1 cellular context compared by ENCODE assay signal in the genomic region with DNA sequence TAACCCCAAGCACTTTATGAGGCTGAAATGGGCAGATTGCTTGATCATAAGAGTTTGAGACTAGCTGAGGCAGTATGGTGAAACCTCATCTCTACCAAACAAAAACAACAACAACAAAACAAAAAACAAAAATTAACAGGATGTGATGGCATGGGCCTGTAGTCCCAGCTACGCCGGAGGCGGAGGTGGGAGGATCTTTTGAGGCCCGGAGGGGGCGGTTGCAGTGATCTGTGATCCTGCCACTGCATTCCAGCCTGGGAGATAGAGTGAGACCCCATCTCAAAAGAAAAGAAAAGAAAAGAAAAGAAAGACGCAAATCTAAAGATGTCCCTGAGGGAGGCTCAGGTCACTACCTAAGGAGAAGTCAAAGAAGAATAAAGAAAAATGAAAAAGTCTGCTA.
TF ChIP-seq lines count a peak whose summit lies in the region.

No MANE protein-coding gene starts in this region.

TF ChIP-seq in SK-N-SH treated with all-trans-retinoic acid at 6 μM for 48 hours, 23 proteins besides CTCF, POLR2A, EP300 and RAD21 (continued from another document):
- TF ChIP-seq, protein P1, sequence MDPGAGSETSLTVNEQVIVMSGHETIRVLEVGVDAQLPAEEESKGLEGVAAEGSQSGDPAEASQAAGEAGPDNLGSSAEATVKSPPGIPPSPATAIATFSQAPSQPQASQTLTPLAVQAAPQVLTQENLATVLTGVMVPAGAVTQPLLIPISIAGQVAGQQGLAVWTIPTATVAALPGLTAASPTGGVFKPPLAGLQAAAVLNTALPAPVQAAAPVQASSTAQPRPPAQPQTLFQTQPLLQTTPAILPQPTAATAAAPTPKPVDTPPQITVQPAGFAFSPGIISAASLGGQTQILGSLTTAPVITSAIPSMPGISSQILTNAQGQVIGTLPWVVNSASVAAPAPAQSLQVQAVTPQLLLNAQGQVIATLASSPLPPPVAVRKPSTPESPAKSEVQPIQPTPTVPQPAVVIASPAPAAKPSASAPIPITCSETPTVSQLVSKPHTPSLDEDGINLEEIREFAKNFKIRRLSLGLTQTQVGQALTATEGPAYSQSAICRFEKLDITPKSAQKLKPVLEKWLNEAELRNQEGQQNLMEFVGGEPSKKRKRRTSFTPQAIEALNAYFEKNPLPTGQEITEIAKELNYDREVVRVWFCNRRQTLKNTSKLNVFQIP (CRISPR knock-in tag; IDR thresholded peaks at IDR 0.05; ENCODE audit: borderline replicate concordance, low read depth), result no peak
- TF ChIP-seq PPARA (CRISPR knock-in tag; IDR thresholded peaks at IDR 0.05; ENCODE audit: borderline replicate concordance), result no peak
- TF ChIP-seq SNAI2 (CRISPR knock-in tag; IDR thresholded peaks at IDR 0.05), result no peak
- TF ChIP-seq TCF4 (CRISPR knock-in tag; IDR thresholded peaks at IDR 0.05; ENCODE audit: borderline replicate concordance), result no peak
- TF ChIP-seq, protein P2, sequence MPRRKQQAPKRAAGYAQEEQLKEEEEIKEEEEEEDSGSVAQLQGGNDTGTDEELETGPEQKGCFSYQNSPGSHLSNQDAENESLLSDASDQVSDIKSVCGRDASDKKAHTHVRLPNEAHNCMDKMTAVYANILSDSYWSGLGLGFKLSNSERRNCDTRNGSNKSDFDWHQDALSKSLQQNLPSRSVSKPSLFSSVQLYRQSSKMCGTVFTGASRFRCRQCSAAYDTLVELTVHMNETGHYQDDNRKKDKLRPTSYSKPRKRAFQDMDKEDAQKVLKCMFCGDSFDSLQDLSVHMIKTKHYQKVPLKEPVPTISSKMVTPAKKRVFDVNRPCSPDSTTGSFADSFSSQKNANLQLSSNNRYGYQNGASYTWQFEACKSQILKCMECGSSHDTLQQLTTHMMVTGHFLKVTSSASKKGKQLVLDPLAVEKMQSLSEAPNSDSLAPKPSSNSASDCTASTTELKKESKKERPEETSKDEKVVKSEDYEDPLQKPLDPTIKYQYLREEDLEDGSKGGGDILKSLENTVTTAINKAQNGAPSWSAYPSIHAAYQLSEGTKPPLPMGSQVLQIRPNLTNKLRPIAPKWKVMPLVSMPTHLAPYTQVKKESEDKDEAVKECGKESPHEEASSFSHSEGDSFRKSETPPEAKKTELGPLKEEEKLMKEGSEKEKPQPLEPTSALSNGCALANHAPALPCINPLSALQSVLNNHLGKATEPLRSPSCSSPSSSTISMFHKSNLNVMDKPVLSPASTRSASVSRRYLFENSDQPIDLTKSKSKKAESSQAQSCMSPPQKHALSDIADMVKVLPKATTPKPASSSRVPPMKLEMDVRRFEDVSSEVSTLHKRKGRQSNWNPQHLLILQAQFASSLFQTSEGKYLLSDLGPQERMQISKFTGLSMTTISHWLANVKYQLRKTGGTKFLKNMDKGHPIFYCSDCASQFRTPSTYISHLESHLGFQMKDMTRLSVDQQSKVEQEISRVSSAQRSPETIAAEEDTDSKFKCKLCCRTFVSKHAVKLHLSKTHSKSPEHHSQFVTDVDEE (CRISPR knock-in tag; IDR thresholded peaks at IDR 0.05), result no peak
- TF ChIP-seq, protein P3, sequence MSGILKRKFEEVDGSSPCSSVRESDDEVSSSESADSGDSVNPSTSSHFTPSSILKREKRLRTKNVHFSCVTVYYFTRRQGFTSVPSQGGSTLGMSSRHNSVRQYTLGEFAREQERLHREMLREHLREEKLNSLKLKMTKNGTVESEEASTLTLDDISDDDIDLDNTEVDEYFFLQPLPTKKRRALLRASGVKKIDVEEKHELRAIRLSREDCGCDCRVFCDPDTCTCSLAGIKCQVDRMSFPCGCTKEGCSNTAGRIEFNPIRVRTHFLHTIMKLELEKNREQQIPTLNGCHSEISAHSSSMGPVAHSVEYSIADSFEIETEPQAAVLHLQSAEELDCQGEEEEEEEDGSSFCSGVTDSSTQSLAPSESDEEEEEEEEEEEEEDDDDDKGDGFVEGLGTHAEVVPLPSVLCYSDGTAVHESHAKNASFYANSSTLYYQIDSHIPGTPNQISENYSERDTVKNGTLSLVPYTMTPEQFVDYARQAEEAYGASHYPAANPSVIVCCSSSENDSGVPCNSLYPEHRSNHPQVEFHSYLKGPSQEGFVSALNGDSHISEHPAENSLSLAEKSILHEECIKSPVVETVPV (CRISPR knock-in tag; IDR thresholded peaks at IDR 0.05), result no peak
- TF ChIP-seq, protein P4, sequence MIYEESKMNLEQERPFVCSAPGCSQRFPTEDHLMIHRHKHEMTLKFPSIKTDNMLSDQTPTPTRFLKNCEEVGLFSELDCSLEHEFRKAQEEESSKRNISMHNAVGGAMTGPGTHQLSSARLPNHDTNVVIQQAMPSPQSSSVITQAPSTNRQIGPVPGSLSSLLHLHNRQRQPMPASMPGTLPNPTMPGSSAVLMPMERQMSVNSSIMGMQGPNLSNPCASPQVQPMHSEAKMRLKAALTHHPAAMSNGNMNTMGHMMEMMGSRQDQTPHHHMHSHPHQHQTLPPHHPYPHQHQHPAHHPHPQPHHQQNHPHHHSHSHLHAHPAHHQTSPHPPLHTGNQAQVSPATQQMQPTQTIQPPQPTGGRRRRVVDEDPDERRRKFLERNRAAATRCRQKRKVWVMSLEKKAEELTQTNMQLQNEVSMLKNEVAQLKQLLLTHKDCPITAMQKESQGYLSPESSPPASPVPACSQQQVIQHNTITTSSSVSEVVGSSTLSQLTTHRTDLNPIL (CRISPR knock-in tag; IDR thresholded peaks at IDR 0.05; ENCODE audit: low read depth), result no peak
- TF ChIP-seq ZNF70 (CRISPR knock-in tag; IDR thresholded peaks at IDR 0.05), result no peak
- no peak for TF ChIP-seq ESRRG (CRISPR knock-in tag; IDR thresholded peaks at IDR 0.05)
- no peak for TF ChIP-seq TOX (CRISPR knock-in tag; IDR thresholded peaks at IDR 0.05; ENCODE audit: borderline replicate concordance)
- no peak for TF ChIP-seq OSR1 (CRISPR knock-in tag; IDR thresholded peaks at IDR 0.05)
- TF ChIP-seq, protein P5, sequence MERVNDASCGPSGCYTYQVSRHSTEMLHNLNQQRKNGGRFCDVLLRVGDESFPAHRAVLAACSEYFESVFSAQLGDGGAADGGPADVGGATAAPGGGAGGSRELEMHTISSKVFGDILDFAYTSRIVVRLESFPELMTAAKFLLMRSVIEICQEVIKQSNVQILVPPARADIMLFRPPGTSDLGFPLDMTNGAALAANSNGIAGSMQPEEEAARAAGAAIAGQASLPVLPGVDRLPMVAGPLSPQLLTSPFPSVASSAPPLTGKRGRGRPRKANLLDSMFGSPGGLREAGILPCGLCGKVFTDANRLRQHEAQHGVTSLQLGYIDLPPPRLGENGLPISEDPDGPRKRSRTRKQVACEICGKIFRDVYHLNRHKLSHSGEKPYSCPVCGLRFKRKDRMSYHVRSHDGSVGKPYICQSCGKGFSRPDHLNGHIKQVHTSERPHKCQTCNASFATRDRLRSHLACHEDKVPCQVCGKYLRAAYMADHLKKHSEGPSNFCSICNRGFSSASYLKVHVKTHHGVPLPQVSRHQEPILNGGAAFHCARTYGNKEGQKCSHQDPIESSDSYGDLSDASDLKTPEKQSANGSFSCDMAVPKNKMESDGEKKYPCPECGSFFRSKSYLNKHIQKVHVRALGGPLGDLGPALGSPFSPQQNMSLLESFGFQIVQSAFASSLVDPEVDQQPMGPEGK (CRISPR knock-in tag; IDR thresholded peaks at IDR 0.05; ENCODE audit: borderline replicate concordance), result no peak
